Comparison of ENCODE assay signal across 28 cellular contexts in genomic region chr5:167352801-167353200, GRCh38.
A peak's percentile ranks its signal among the peaks of the same experiment; 100 is the strongest.
DNase-seq lines count a peak whose midpoint lies in the region; ATAC-seq, FAIRE-seq and TF ChIP-seq lines count a peak whose summit lies in the region.
"Had no signal": no experiment of that assay in that cellular context is flagged by ENCODE, and none has a peak within 500 bp of the region (broad histone marks: within the 10 kb centered on the region; RNA-seq: fewer than 3 reads in every experiment).

No MANE protein-coding gene starts in this region.

- TF ChIP-seq CTCF in left lung (IDR thresholded peaks at IDR 0.05) (no peak), stomach (IDR thresholded peaks at IDR 0.05) (no peak)

- 16 to 58% (median 36%) methylated on average over 10 of the region's 10 CpGs for WGBS in small intestine, 3 donors
- 34 to 55% (median 53%) methylated on average over 10 of the region's 10 CpGs for WGBS in stomach, 5 donors

- H3K4me1 ChIP-seq in HAP-1 (peaks cover 9% of the 10 kb centered on the region), small intestine (ENCODE audit: control insufficient read depth in 2 of 2, insufficient read depth in 1 of 2, low read depth in 1 of 2, low read length in 1 of 2) (no peaks in the 10 kb centered on the region), left lung (no peaks in the 10 kb centered on the region), stomach (no peaks in the 10 kb centered on the region)
- H3K4me1 ChIP-seq: heart right ventricle, Peyer's patch had no signal

- no peak for ATAC-seq in left lung
- ATAC-seq: activated naive CD8-positive, alpha-beta T cell treated with anti-CD3 and anti-CD28 coated beads, Interleukin-2, amount 50 U/mL, for 24 hours; activated T-cell treated with anti-CD3 and anti-CD28 coated beads, Interleukin-2, amount 50 U/mL, for 72 hours; esophagus mucosa; heart right ventricle; mucosa of descending colon; natural killer cell; stimulated activated memory B cell treated with anti-CD40 and anti-IgM and Interleukin-4, amounts not matched to agents 10 μg/mL and 1 μg/mL and 100 μg/mL, for 72 hours had no signal

- no peak for FAIRE-seq in small intestine (lab: Jason Lieb, UNC)
- FAIRE-seq: H1 had no signal

- in situ Hi-C loops in HAP-1 (cut with MboI; ENCODE audit: low sequenced_read_pairs) = no loop called here

- no peak for TF ChIP-seq POLR2A in stomach (IDR thresholded peaks at IDR 0.05)

- intact Hi-C loops in left lung (cut with DNase I) = no loop called here
- intact Hi-C loops in stomach (cut with DNase I; ENCODE audit: low total_unique reads) = no loop called here

- H3K36me3 ChIP-seq in HAP-1 (replicated peaks) (no peaks in the 10 kb centered on the region), small intestine (ENCODE audit: control insufficient read depth in 2 of 2, insufficient read depth in 2 of 2, low read length in 2 of 2) (no peaks in the 10 kb centered on the region), left lung (no peaks in the 10 kb centered on the region), stomach (no peaks in the 10 kb centered on the region)
- H3K36me3 ChIP-seq: BLaER1 treated with 17β-estradiol and CSF1 and Interleukin-3, amounts not matched to agents 10 nM and 100 nM; heart right ventricle; Peyer's patch had no signal

- H3K27me3 ChIP-seq in HAP-1 (ENCODE audit: low read depth) = peaks cover 20% of the 10 kb centered on the region
- H3K27me3 ChIP-seq in small intestine (ENCODE audit: control insufficient read depth in 2 of 2, insufficient read depth in 2 of 2, low read length in 2 of 2) = no peaks in the 10 kb centered on the region
- no peaks in the 10 kb centered on the region for H3K27me3 ChIP-seq in left lung
- no peaks in the 10 kb centered on the region for H3K27me3 ChIP-seq in stomach
- H3K27me3 ChIP-seq: BLaER1 treated with 17β-estradiol and CSF1 and Interleukin-3, amounts not matched to agents 10 nM and 100 nM; Peyer's patch had no signal

- H3K9me3 ChIP-seq in HAP-1 (no peaks in the 10 kb centered on the region), small intestine (ENCODE audit: control insufficient read depth, low read depth) (no peaks in the 10 kb centered on the region), left lung (no peaks in the 10 kb centered on the region), stomach (no peaks in the 10 kb centered on the region)
- H3K9me3 ChIP-seq: heart right ventricle, mucosa of descending colon, Peyer's patch had no signal

- peak; percentile 42 to 76 for DNase-seq in HAP-1 (ENCODE audit: low spot score in 2 of 2)
- DNase-seq in RPMI7951 (ENCODE audit: low read depth) = peak; percentile 22
- peak; percentile 61 for DNase-seq in astrocyte of the hippocampus (ENCODE audit: low read depth, low spot score)
- DNase-seq in small intestine = peak; percentile 21
- no peak for DNase-seq in HK-2 (ENCODE audit: unreplicated experiment)
- DNase-seq in left lung = no peak
- no peak for DNase-seq in stomach
- DNase-seq: activated CD4-positive, alpha-beta T cell treated with anti-CD3 and anti-CD28 coated beads, Interleukin-2, amount 50 U/mL, for 48 hours; activated CD4-positive, CD25-positive, alpha-beta regulatory T cell; activated naive CD8-positive, alpha-beta T cell treated with anti-CD3 and anti-CD28 coated beads, Interleukin-2, amount 50 U/mL, for 24 hours; activated T-cell treated with anti-CD3 and anti-CD28 coated beads, Interleukin-2, amount 50 U/mL, for 72 hours; COR-L47; DMS79 treated with DMSO at 0.1 percent for 48 hours; endodermal cell; heart right ventricle; mucosa of descending colon; natural killer cell; NCI-H1417; NCI-H748 treated with DMSO at 0.1 percent for 48 hours; Peyer's patch; substantia nigra; trophoblast cell had no signal

- H3K27ac ChIP-seq in small intestine (ENCODE audit: low read depth in 1 of 2, low read length in 1 of 2) (no peak overlapping the region), left lung (no peak overlapping the region), stomach (no peak overlapping the region)
- H3K27ac ChIP-seq: BLaER1 treated with 17β-estradiol and CSF1 and Interleukin-3, amounts not matched to agents 10 nM and 100 nM; heart right ventricle; HL-60; Peyer's patch had no signal

- TF ChIP-seq EP300 in stomach (IDR thresholded peaks at IDR 0.05) = no peak

- H3K4me3 ChIP-seq in HAP-1 (no peak overlapping the region), small intestine (ENCODE audit: low read depth in 1 of 2, low read length in 2 of 2) (no peak overlapping the region), left lung (no peak overlapping the region), stomach (no peak overlapping the region)
- H3K4me3 ChIP-seq: BLaER1 treated with 17β-estradiol and CSF1 and Interleukin-3, amounts not matched to agents 10 nM and 100 nM; heart right ventricle; lung; mucosa of descending colon; Peyer's patch had no signal

Comparison
In these comparisons a context has a peak if more than half of its experiments do, and no peak if none do; other contexts are left out.
1. DNase-seq: peak in HAP-1 (2 of 2), RPMI7951 (single experiment), astrocyte of the hippocampus (single experiment) and small intestine (single experiment); none in HK-2 (single experiment), left lung (0 of 2) and stomach (single experiment).